ENCODE assay signal across 9 cellular contexts in genomic region chrX:1652011-1652811, GRCh38. TPM values are rescaled to one million over a fixed set of nuclear protein-coding genes. Genes with fewer than 3 reads are reported as not detected.
DNase-seq lines count a peak whose midpoint lies in the region; TF ChIP-seq lines count a peak whose summit lies in the region.
"Not testable (repeated sequence)": the region's sequence is repeated elsewhere in the genome, so short reads cannot be mapped to it uniquely, and the experiment has no call there.
"Had no signal": no experiment of that assay in that cellular context is flagged by ENCODE, and none has a peak within 500 bp of the region (broad histone marks: within the 10 kb centered on the region; RNA-seq: fewer than 3 reads in every experiment).

No MANE protein-coding gene starts in this region.

- WGBS in stomach, 5 donors, result 60 to 63% (median 61%) methylated on average over 25 of the region's 25 CpGs

- POLR2A ChIA-PET in HEK293 (lab: Yijun Ruan, JAX), result not testable (repeated sequence)

- intact Hi-C loops in stomach (cut with DNase I; ENCODE audit: low total_unique reads), result not testable (repeated sequence)

- peaks cover 0 to 21% (median 0%) of the 10 kb centered on the region in 3 donors for H3K27me3 ChIP-seq in stomach

- H3K36me3 ChIP-seq in HEK293 (ENCODE audit: control insufficient read depth in 2 of 2, insufficient read depth in 1 of 2, low read length in 2 of 2); SK-N-MC (ENCODE audit: insufficient read depth, low read length); stomach: not testable (repeated sequence)

- H3K9me3 ChIP-seq in HEK293 (ENCODE audit: control insufficient read depth, insufficient read depth, low read depth, low read length); SK-N-MC (ENCODE audit: low read depth, low read length); stomach: not testable (repeated sequence)

- TF ChIP-seq CTCF in HEK293 (tag by site-specific recombination; IDR thresholded peaks at IDR 0.05), result peak; percentile 26; the same call in 1 of the 2 replicates
- peak; percentile 86 for TF ChIP-seq CTCF in fibroblast of the aortic adventitia (IDR thresholded peaks at IDR 0.05; ENCODE audit: insufficient read depth, low read length)
- peak in 4 of 7 experiments; percentile 64 to 87 (median 70) for TF ChIP-seq CTCF in stomach (IDR thresholded peaks at IDR 0.05)

- not testable (repeated sequence) for H3K4me3 ChIP-seq in HEK293 (ENCODE audit: low read depth, low read length); SK-N-MC; fibroblast of the aortic adventitia (ENCODE audit: low read depth, low read length); stomach

- CTCF ChIA-PET in HEK293 (lab: Yijun Ruan, JAX), result not testable (repeated sequence)

- DNase-seq in D341Med (ENCODE audit: low spot score) (peak; percentile 50), NCI-H2107 (lab: John Stamatoyannopoulos, UW) (peak; percentile 53), SK-N-MC (ENCODE audit: low read depth, low spot score) (peak; percentile 24), fibroblast of the aortic adventitia (ENCODE audit: low read depth) (peak; percentile 60), middle frontal gyrus (ENCODE audit: extremely low spot score, low spot score) (peak; percentile 45), stomach (peak; percentile 31)
- peak; percentile 15 for DNase-seq in activated naive CD4-positive, alpha-beta T cell treated with anti-CD3 and anti-CD28 coated beads, Interleukin-2, amount 50 U/mL, for 16 hours

- H3K27ac ChIP-seq in HEK293 (ENCODE audit: extremely low read depth, low read depth, low read length); SK-N-MC; stomach: not testable (repeated sequence)

- not testable (repeated sequence) for TF ChIP-seq POLR2A in stomach (IDR thresholded peaks at IDR 0.05)

- H3K4me1 ChIP-seq in HEK293 (ENCODE audit: control insufficient read depth, insufficient read depth, low read length); stomach: not testable (repeated sequence)

- TF ChIP-seq EP300 in stomach (IDR thresholded peaks at IDR 0.05), result not testable (repeated sequence)

- not testable (repeated sequence) for H3K9ac ChIP-seq in SK-N-MC (ENCODE audit: insufficient read length)

TF ChIP-seq in HEK293, 187 proteins besides CTCF, POLR2A, EP300 and RAD21:
- peak; percentile 29 for TF ChIP-seq ZNF654 (tag by site-specific recombination; IDR thresholded peaks at IDR 0.05; ENCODE audit: low read depth)

RNA-seq across cellular contexts. Expression of gene ASMT, which starts 37.4 kb away (rescaled TPM):
- total RNA-seq in fibroblast of the aortic adventitia (ENCODE audit: low replicate concordance) (not detected in 2 replicates), stomach (not detected)
- polyA plus RNA-seq in stomach, result under 1 TPM in 1 of 3 donors, not detected in 2; 0.43 TPM
- total RNA-seq: Right ventricle myocardium inferior had no signal

Comparison
In these comparisons a context has a peak if more than half of its experiments do, and no peak if none do; other contexts are left out.
1. CTCF ChIP-seq: peak in every context shown above with its lines; median percentile 86 in fibroblast of the aortic adventitia; 70 in stomach; 26 in HEK293.